In genomic region chr16:3165111-3165822, GRCh38 we compare ENCODE assay signal across 10 cellular contexts. TPM values are rescaled to one million over a fixed set of nuclear protein-coding genes. Genes with fewer than 3 reads are reported as not detected.
DNase-seq lines count a peak whose midpoint lies in the region; ATAC-seq and TF ChIP-seq lines count a peak whose summit lies in the region.
"Had no signal": no experiment of that assay in that cellular context is flagged by ENCODE, and none has a peak within 500 bp of the region (broad histone marks: within the 10 kb centered on the region; RNA-seq: fewer than 3 reads in every experiment).

No MANE protein-coding gene starts in this region.

- peaks cover 0 to 9% of the 10 kb centered on the region in 2 donors for H3K27me3 Mint-ChIP-seq in natural killer cell (ENCODE audit: low read depth in 2 of 2)

- ATAC-seq in natural killer cell = no peak

- no peaks in the 10 kb centered on the region for H3K36me3 ChIP-seq in BE2C
- H3K36me3 ChIP-seq in HEK293 (ENCODE audit: control insufficient read depth in 2 of 2, insufficient read depth in 1 of 2, low read length in 2 of 2) = no peaks in the 10 kb centered on the region
- no peaks in the 10 kb centered on the region for H3K36me3 ChIP-seq in adipocyte (ENCODE audit: control insufficient read depth, insufficient read depth, low read length, severe bottlenecking)
- H3K36me3 ChIP-seq: prostate gland had no signal

- H3K27ac ChIP-seq in HEK293 (ENCODE audit: extremely low read depth, low read depth, low read length) = no peak overlapping the region
- H3K27ac ChIP-seq: prostate gland had no signal

- TF ChIP-seq CTCF in BE2C (IDR thresholded peaks at IDR 0.05; ENCODE audit: low read depth, low read length) (no peak), HEK293 (tag by site-specific recombination; IDR thresholded peaks at IDR 0.05) (no peak), natural killer cell (IDR thresholded peaks at IDR 0.05) (no peak), GM20000 (IDR thresholded peaks at IDR 0.05; ENCODE audit: extremely low read depth, missing control alignments) (no peak)

- H3K9ac ChIP-seq in adipocyte (ENCODE audit: low read length) = peak overlapping the region; percentile 48

- no peaks in the 10 kb centered on the region for H3K4me1 ChIP-seq in BE2C
- no peaks in the 10 kb centered on the region; the same call in 1 of the 2 replicates for H3K4me1 ChIP-seq in HEK293 (ENCODE audit: control insufficient read depth, insufficient read depth, low read length)
- H3K4me1 ChIP-seq in adipocyte (ENCODE audit: control insufficient read depth, insufficient read depth, low read length) = no peaks in the 10 kb centered on the region

- CTCF ChIA-PET in HEK293 (lab: Yijun Ruan, JAX) = interaction anchor here (0.7 to 2.4 kb wide), 7 partner anchors 11 to 130 kb away, joined by 3 to 10 read pairs (median 3); no protein-coding TSS in a partner anchor

- no peak for DNase-seq in BE2C
- DNase-seq in adipocyte (ENCODE audit: low read depth) = no peak
- no peak for DNase-seq in natural killer cell
- no peak for DNase-seq in COLO829 (ENCODE audit: low spot score)
- DNase-seq in NCI-H748 treated with DMSO at 0.1 percent for 48 hours (lab: John Stamatoyannopoulos, UW) = no peak
- DNase-seq in NCI-H2171 (lab: John Stamatoyannopoulos, UW) = no peak
- no peak for DNase-seq in GM20000 (ENCODE audit: low spot score)
- DNase-seq: cortex of kidney had no signal

- H3K4me3 Mint-ChIP-seq in natural killer cell = peak overlapping the region; percentile 35

- H3K4me1 Mint-ChIP-seq in natural killer cell = peaks cover 8 to 16% of the 10 kb centered on the region in 2 donors

- H3K9me3 Mint-ChIP-seq in natural killer cell = no peaks in the 10 kb centered on the region

- H3K9me3 ChIP-seq in BE2C (no peaks in the 10 kb centered on the region), HEK293 (ENCODE audit: control insufficient read depth, insufficient read depth, low read depth, low read length) (no peaks in the 10 kb centered on the region), adipocyte (ENCODE audit: control insufficient read depth, low read length) (no peaks in the 10 kb centered on the region)
- H3K9me3 ChIP-seq: prostate gland had no signal

- peak overlapping the region; percentile 80 to 84 for H3K27ac Mint-ChIP-seq in natural killer cell

- POLR2A ChIA-PET in HEK293 (lab: Yijun Ruan, JAX) = no interaction called here

- no peaks in the 10 kb centered on the region for H3K36me3 Mint-ChIP-seq in natural killer cell

- intact Hi-C loops in natural killer cell (cut with micrococcal nuclease) = no loop called here

- peak overlapping the region; percentile 37 for H3K4me3 ChIP-seq in BE2C (ENCODE audit: low read depth, low read length)
- no peak overlapping the region for H3K4me3 ChIP-seq in HEK293 (ENCODE audit: low read depth, low read length)
- peak overlapping the region; percentile 52 for H3K4me3 ChIP-seq in adipocyte (ENCODE audit: low read length)
- H3K4me3 ChIP-seq: prostate gland had no signal

- H3K27me3 ChIP-seq in BE2C (peaks cover 14% of the 10 kb centered on the region), adipocyte (replicated peaks; ENCODE audit: control insufficient read depth, insufficient read depth, low read length) (peaks cover 31% of the 10 kb centered on the region)

TF ChIP-seq in HEK293, 187 proteins besides CTCF, POLR2A, EP300 and RAD21:
- 0 out of 2 replicates have a peak, but pooled peaks have one; percentile 32 for TF ChIP-seq KLF17 (tag by site-specific recombination; IDR thresholded peaks at IDR 0.05)
- TF ChIP-seq ZNF621 (tag by site-specific recombination; IDR thresholded peaks at IDR 0.05) = no peak
- no peak for TF ChIP-seq ZNF670 (tag by site-specific recombination; IDR thresholded peaks at IDR 0.05; ENCODE audit: low read depth)
- no peak for TF ChIP-seq ZNF350 (tag by site-specific recombination; IDR thresholded peaks at IDR 0.05)
- no peak for TF ChIP-seq ZNF510 (tag by site-specific recombination; IDR thresholded peaks at IDR 0.05; ENCODE audit: insufficient replicate concordance)
- no peak for TF ChIP-seq ZNF626 (tag by site-specific recombination; IDR thresholded peaks at IDR 0.05)
- no peak for TF ChIP-seq ZSCAN16 (tag by site-specific recombination; IDR thresholded peaks at IDR 0.05)
- 0 out of 2 replicates have a peak, but pooled peaks have one; percentile 48 for TF ChIP-seq PRDM4 (tag by site-specific recombination; IDR thresholded peaks at IDR 0.05)
- peak; percentile 11 for TF ChIP-seq ZBTB26 (tag by site-specific recombination; optimal IDR thresholded peaks at IDR 0.05)
- no peak for TF ChIP-seq BCL11A (tag by site-specific recombination; IDR thresholded peaks at IDR 0.05; ENCODE audit: low read depth)
- no peak for TF ChIP-seq ZNF132 (tag by site-specific recombination; IDR thresholded peaks at IDR 0.05; ENCODE audit: borderline replicate concordance)
- TF ChIP-seq PRDM6 (tag by site-specific recombination; IDR thresholded peaks at IDR 0.05) = no peak

RNA-seq across cellular contexts. Expression of gene OR1F1, which starts 22.7 kb away (rescaled TPM):
- not detected for polyA plus RNA-seq in BE2C (2012; ENCODE audit: insufficient read depth, insufficient read length, low read depth)
- total RNA-seq in natural killer cell = not detected
- total RNA-seq: prostate gland had no signal

RNA-seq across cellular contexts. Expression of gene ZNF213, which starts 30.4 kb away (rescaled TPM):
- 30.1 TPM for polyA plus RNA-seq in BE2C (2012; ENCODE audit: insufficient read depth, insufficient read length, low read depth)
- total RNA-seq in natural killer cell = 1 to 10 TPM; 4.8 to 6.8 (median 5.1) TPM

RNA-seq across cellular contexts. Expression of gene ZNF205, which starts 52.9 kb away (rescaled TPM):
- 44.6 TPM for polyA plus RNA-seq in BE2C (2012; ENCODE audit: insufficient read depth, insufficient read length, low read depth)
- total RNA-seq in natural killer cell = under 1 TPM in 1 of 3 donors, not detected in 2; 0.16 TPM
